In the genomic region with DNA sequence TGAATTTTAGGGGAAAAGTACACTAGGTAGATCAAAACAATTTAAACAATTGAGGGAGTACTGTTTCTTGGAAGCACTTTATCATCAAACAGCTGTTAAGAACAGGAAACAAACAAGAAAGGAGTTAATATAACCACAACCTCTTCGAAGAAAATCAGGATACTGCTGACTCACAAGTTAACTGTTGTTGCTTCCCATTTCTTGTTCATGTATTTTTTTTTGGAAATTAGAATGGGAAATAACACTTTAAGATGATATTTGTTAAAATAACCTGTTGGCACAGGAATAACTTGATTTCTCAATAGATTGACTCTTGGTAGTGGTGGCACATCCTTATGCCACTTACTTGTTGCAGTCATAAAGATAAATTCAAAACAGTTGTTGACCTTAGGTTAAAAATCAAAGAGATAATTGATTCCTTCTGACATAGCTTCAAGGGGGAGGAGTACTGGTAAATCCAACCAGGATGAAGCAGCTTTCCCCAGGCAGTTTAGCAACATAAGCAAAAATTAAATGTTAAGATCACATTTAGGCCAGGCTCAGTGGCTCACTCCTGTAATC, we compare ENCODE assay signal across 1 cellular context.
TF ChIP-seq lines count a peak whose summit lies in the region.

No MANE protein-coding gene starts in this region.

TF ChIP-seq in K562, 482 proteins besides CTCF, POLR2A, EP300 and RAD21 (continued from another document and continues in another):
- TF ChIP-seq MEIS2 (IDR thresholded peaks at IDR 0.05; ENCODE audit: partially characterized antibody) (peak; percentile 36), ZNF134 (CRISPR knock-in tag; conservative IDR thresholded peaks at IDR 0.05) (no peak), ARNT (IDR thresholded peaks at IDR 0.05) (no peak), ZNF778 (CRISPR knock-in tag; IDR thresholded peaks at IDR 0.05) (no peak), TAL1 (IDR thresholded peaks at IDR 0.05) (peak; percentile 32; the same call in 1 of the 2 replicates), MAFG (tag; conservative IDR thresholded peaks at IDR 0.05) (peak; percentile 67), PCBP1 (IDR thresholded peaks at IDR 0.05; ENCODE audit: low read depth, low read length, poor library complexity, severe bottlenecking) (no peak), PTTG1 (tag; IDR thresholded peaks at IDR 0.05; ENCODE audit: low read depth) (no peak), FOXM1 (IDR thresholded peaks at IDR 0.05; ENCODE audit: low read depth) (peak; percentile 24; the same call in 1 of the 2 replicates), FOXM1 (CRISPR knock-in tag; IDR thresholded peaks at IDR 0.05; ENCODE audit: low read depth) (no peak), NR2F6 (CRISPR knock-in tag; IDR thresholded peaks at IDR 0.05) (no peak), CBX2 (IDR thresholded peaks at IDR 0.05; ENCODE audit: insufficient read depth, low read length, poor library complexity, severe bottlenecking) (no peak), ZNF133 (CRISPR knock-in tag; IDR thresholded peaks at IDR 0.05) (no peak), PATZ1 (CRISPR knock-in tag; IDR thresholded peaks at IDR 0.05; ENCODE audit: borderline replicate concordance) (no peak), ZNF24 (IDR thresholded peaks at IDR 0.05) (no peak), ZFPM2 (CRISPR knock-in tag; IDR thresholded peaks at IDR 0.05) (no peak), ZNF668 (CRISPR knock-in tag; IDR thresholded peaks at IDR 0.05) (no peak), TRIM28 (IDR thresholded peaks at IDR 0.05) (no peak), RBM25 (IDR thresholded peaks at IDR 0.05; ENCODE audit: low read depth, low read length, severe bottlenecking) (no peak), CHD1 (IDR thresholded peaks at IDR 0.05; ENCODE audit: low read length) (no peak), MCM3 (IDR thresholded peaks at IDR 0.05) (no peak), HDGF (IDR thresholded peaks at IDR 0.05) (no peak), NONO (IDR thresholded peaks at IDR 0.05; ENCODE audit: low read depth in 2 of 2, low read length in 1 of 2) (no peak), SMARCA4 (IDR thresholded peaks at IDR 0.05) (peak; percentile 71), DACH1 (IDR thresholded peaks at IDR 0.05; ENCODE audit: partially characterized antibody) (peak; percentile 84), PHTF2 (CRISPR knock-in tag; IDR thresholded peaks at IDR 0.05) (no peak), CEBPG (CRISPR knock-in tag; IDR thresholded peaks at IDR 0.05) (no peak), CEBPG (tag; conservative IDR thresholded peaks at IDR 0.05 in 1 of 2, IDR thresholded peaks at IDR 0.05 in 1 of 2) (peak in 1 of 2 experiments; percentile 32; a peak in 1 of 4 replicates), CBX8 (IDR thresholded peaks at IDR 0.05; ENCODE audit: borderline replicate concordance, extremely low read depth, low read depth, low read length, poor library complexity, severe bottlenecking) (no peak), SREBF1 (IDR thresholded peaks at IDR 0.05; ENCODE audit: borderline replicate concordance, low read depth, low read length) (no peak), NR2C1 (IDR thresholded peaks at IDR 0.05) (no peak), NR2C1 (tag; IDR thresholded peaks at IDR 0.05) (no peak), ZNF184 (CRISPR knock-in tag; IDR thresholded peaks at IDR 0.05) (no peak), JUND (IDR thresholded peaks at IDR 0.05; ENCODE audit: borderline replicate concordance, low read depth, low read length) (0 out of 2 replicates have a peak, but pooled peaks have one; percentile 37), JUND (tag; IDR thresholded peaks at IDR 0.05; ENCODE audit: borderline replicate concordance, low read depth, low read length) (peak; percentile 38; the same call in 1 of the 3 replicates), SPI1 (IDR thresholded peaks at IDR 0.05; ENCODE audit: borderline replicate concordance, low read depth, low read length) (no peak), HDAC3 (IDR thresholded peaks at IDR 0.05; ENCODE audit: borderline replicate concordance, partially characterized antibody) (peak; percentile 39), PML (IDR thresholded peaks at IDR 0.05; ENCODE audit: low read length) (no peak), TCF15 (CRISPR knock-in tag; IDR thresholded peaks at IDR 0.05) (no peak)
- TF ChIP-seq, protein P1, sequence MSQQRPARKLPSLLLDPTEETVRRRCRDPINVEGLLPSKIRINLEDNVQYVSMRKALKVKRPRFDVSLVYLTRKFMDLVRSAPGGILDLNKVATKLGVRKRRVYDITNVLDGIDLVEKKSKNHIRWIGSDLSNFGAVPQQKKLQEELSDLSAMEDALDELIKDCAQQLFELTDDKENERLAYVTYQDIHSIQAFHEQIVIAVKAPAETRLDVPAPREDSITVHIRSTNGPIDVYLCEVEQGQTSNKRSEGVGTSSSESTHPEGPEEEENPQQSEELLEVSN (IDR thresholded peaks at IDR 0.05; ENCODE audit: borderline replicate concordance in 1 of 2, extremely low read depth in 1 of 2, insufficient read depth in 1 of 2, insufficient read length in 1 of 2, low read depth in 1 of 2, low read length in 1 of 2, poor library complexity in 1 of 2, severe bottlenecking in 1 of 2), result no peak
- TF ChIP-seq, protein P2, sequence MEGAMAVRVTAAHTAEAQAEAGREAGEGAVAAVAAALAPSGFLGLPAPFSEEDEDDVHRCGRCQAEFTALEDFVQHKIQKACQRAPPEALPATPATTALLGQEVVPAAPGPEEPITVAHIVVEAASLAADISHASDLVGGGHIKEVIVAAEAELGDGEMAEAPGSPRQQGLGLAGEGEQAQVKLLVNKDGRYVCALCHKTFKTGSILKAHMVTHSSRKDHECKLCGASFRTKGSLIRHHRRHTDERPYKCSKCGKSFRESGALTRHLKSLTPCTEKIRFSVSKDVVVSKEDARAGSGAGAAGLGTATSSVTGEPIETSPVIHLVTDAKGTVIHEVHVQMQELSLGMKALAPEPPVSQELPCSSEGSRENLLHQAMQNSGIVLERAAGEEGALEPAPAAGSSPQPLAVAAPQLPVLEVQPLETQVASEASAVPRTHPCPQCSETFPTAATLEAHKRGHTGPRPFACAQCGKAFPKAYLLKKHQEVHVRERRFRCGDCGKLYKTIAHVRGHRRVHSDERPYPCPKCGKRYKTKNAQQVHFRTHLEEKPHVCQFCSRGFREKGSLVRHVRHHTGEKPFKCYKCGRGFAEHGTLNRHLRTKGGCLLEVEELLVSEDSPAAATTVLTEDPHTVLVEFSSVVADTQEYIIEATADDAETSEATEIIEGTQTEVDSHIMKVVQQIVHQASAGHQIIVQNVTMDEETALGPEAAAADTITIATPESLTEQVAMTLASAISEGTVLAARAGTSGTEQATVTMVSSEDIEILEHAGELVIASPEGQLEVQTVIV (CRISPR knock-in tag; IDR thresholded peaks at IDR 0.05; ENCODE audit: borderline replicate concordance), result no peak
- TF ChIP-seq, protein P3, sequence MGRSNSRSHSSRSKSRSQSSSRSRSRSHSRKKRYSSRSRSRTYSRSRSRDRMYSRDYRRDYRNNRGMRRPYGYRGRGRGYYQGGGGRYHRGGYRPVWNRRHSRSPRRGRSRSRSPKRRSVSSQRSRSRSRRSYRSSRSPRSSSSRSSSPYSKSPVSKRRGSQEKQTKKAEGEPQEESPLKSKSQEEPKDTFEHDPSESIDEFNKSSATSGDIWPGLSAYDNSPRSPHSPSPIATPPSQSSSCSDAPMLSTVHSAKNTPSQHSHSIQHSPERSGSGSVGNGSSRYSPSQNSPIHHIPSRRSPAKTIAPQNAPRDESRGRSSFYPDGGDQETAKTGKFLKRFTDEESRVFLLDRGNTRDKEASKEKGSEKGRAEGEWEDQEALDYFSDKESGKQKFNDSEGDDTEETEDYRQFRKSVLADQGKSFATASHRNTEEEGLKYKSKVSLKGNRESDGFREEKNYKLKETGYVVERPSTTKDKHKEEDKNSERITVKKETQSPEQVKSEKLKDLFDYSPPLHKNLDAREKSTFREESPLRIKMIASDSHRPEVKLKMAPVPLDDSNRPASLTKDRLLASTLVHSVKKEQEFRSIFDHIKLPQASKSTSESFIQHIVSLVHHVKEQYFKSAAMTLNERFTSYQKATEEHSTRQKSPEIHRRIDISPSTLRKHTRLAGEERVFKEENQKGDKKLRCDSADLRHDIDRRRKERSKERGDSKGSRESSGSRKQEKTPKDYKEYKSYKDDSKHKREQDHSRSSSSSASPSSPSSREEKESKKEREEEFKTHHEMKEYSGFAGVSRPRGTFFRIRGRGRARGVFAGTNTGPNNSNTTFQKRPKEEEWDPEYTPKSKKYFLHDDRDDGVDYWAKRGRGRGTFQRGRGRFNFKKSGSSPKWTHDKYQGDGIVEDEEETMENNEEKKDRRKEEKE (IDR thresholded peaks at IDR 0.05; ENCODE audit: borderline replicate concordance in 1 of 2, control insufficient read depth in 1 of 2, low read depth in 2 of 2, low read length in 1 of 2), result no peak
- TF ChIP-seq, protein P4, sequence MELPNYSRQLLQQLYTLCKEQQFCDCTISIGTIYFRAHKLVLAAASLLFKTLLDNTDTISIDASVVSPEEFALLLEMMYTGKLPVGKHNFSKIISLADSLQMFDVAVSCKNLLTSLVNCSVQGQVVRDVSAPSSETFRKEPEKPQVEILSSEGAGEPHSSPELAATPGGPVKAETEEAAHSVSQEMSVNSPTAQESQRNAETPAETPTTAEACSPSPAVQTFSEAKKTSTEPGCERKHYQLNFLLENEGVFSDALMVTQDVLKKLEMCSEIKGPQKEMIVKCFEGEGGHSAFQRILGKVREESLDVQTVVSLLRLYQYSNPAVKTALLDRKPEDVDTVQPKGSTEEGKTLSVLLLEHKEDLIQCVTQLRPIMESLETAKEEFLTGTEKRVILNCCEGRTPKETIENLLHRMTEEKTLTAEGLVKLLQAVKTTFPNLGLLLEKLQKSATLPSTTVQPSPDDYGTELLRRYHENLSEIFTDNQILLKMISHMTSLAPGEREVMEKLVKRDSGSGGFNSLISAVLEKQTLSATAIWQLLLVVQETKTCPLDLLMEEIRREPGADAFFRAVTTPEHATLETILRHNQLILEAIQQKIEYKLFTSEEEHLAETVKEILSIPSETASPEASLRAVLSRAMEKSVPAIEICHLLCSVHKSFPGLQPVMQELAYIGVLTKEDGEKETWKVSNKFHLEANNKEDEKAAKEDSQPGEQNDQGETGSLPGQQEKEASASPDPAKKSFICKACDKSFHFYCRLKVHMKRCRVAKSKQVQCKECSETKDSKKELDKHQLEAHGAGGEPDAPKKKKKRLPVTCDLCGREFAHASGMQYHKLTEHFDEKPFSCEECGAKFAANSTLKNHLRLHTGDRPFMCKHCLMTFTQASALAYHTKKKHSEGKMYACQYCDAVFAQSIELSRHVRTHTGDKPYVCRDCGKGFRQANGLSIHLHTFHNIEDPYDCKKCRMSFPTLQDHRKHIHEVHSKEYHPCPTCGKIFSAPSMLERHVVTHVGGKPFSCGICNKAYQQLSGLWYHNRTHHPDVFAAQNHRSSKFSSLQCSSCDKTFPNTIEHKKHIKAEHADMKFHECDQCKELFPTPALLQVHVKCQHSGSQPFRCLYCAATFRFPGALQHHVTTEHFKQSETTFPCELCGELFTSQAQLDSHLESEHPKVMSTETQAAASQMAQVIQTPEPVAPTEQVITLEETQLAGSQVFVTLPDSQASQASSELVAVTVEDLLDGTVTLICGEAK (IDR thresholded peaks at IDR 0.05), result no peak
- TF ChIP-seq, protein P4 (CRISPR knock-in tag; IDR thresholded peaks at IDR 0.05), result no peak
